In the genomic region with DNA sequence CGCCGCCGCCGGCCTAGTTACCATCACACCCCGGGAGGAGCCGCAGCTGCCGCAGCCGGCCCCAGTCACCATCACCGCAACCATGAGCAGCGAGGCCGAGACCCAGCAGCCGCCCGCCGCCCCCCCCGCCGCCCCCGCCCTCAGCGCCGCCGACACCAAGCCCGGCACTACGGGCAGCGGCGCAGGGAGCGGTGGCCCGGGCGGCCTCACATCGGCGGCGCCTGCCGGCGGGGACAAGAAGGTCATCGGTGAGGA, we compare ENCODE assay signal across 12 cellular contexts. TPM values are rescaled to one million over a fixed set of nuclear protein-coding genes. Genes with fewer than 3 reads are reported as not detected.
DNase-seq lines count a peak whose midpoint lies in the region; ATAC-seq, FAIRE-seq and TF ChIP-seq lines count a peak whose summit lies in the region.
"Not testable (repeated sequence)": the region's sequence is repeated elsewhere in the genome, so short reads cannot be mapped to it uniquely, and the experiment has no call there.
"Had no signal": no experiment of that assay in that cellular context is flagged by ENCODE, and none has a peak within 500 bp of the region (broad histone marks: within the 10 kb centered on the region; RNA-seq: fewer than 3 reads in every experiment).

No MANE protein-coding gene starts in this region.

- TF ChIP-seq POLR2A in A549 (IDR thresholded peaks at IDR 0.05; ENCODE audit: low read length) = not testable (repeated sequence)

- no CpG with 5 or more reads among the region's 33 CpGs for WGBS in A549 (ENCODE audit: missing lambda C conversion rate)
- 0% methylated on average over 1 to 33 of the region's 33 CpGs for WGBS in psoas muscle, 3 donors

- H3K9me3 ChIP-seq in A549; OCI-LY1 (ENCODE audit: low read length); left lung; psoas muscle: not testable (repeated sequence)

- H3K27ac ChIP-seq in A549 (peak overlapping the region; percentile 92 to 98), left lung (peak overlapping the region; percentile 94 to 95), psoas muscle (peak overlapping the region; percentile 92)
- H3K27ac ChIP-seq in OCI-LY1 (ENCODE audit: low read depth, low read length, poor library complexity, severe bottlenecking) = not testable (repeated sequence)

- H3K79me2 ChIP-seq in OCI-LY1 (ENCODE audit: insufficient read depth, low read length) = peaks cover 45% of the 10 kb centered on the region

- H4K20me1 ChIP-seq in OCI-LY1 (ENCODE audit: insufficient read depth, low read length) = not testable (repeated sequence)

- CTCF ChIA-PET in A549 (lab: Yijun Ruan, JAX) = interaction anchor here (0.7 to 1.7 kb wide), 2 partner anchors 9 to 37 kb away, joined by 3 to 4 read pairs; no protein-coding TSS in a partner anchor
- CTCF ChIA-PET in activated naive CD4-positive, alpha-beta T cell treated with anti-CD3 and anti-CD28 coated beads for 36 hours (lab: Charles Lee) = not testable (repeated sequence)

- not testable (repeated sequence) for H3F3A ChIP-seq in OCI-LY1 (ENCODE audit: insufficient read depth, low read length)

- H3K9me3 Mint-ChIP-seq in activated naive CD4-positive, alpha-beta T cell treated with anti-CD3 and anti-CD28 coated beads for 36 hours = not testable (repeated sequence)

- peak overlapping the region; percentile 89; the same call in 2 of the 3 replicates for H3K4me2 ChIP-seq in A549
- not testable (repeated sequence) for H3K4me2 ChIP-seq in OCI-LY1 (ENCODE audit: low read length)

- H3K36me3 Mint-ChIP-seq in activated naive CD4-positive, alpha-beta T cell treated with anti-CD3 and anti-CD28 coated beads for 36 hours (ENCODE audit: low read depth) = peaks cover 37% of the 10 kb centered on the region

- H2AFZ ChIP-seq in OCI-LY1 (ENCODE audit: low read length) = not testable (repeated sequence)

- peak overlapping the region; percentile 97 for H3K27ac Mint-ChIP-seq in activated naive CD4-positive, alpha-beta T cell treated with anti-CD3 and anti-CD28 coated beads for 36 hours

- H3K36me3 ChIP-seq in OCI-LY1 (ENCODE audit: insufficient read depth, low read length) = peaks cover 45% of the 10 kb centered on the region
- not testable (repeated sequence) for H3K36me3 ChIP-seq in left lung; psoas muscle (ENCODE audit: insufficient read depth in 1 of 2, low read depth in 1 of 2)

- H3K27me3 ChIP-seq in OCI-LY1 (ENCODE audit: insufficient read depth, low read length); left lung; psoas muscle (ENCODE audit: insufficient read depth in 3 of 3, low read length in 2 of 3): not testable (repeated sequence)

- TF ChIP-seq CTCF in A549 (IDR thresholded peaks at IDR 0.05); OCI-LY1 (IDR thresholded peaks at IDR 0.05; ENCODE audit: low read length); epithelial cell of esophagus (IDR thresholded peaks at IDR 0.05; ENCODE audit: insufficient read depth, low read depth, low read length, missing control alignments); left lung (IDR thresholded peaks at IDR 0.05); psoas muscle (IDR thresholded peaks at IDR 0.05): not testable (repeated sequence)

- FAIRE-seq in A549 (lab: Jason Lieb, UNC) = not testable (repeated sequence)

- ATAC-seq in A549 (peak; percentile 26 to 41; a peak in 4 of 6 replicates), GM19328 (IDR thresholded peaks at IDR 0.05; ENCODE audit: unreplicated experiment) (peak; percentile 16), HG02852 (IDR thresholded peaks at IDR 0.05; ENCODE audit: unreplicated experiment) (peak; percentile 26), left lung (peak; percentile 14), psoas muscle (peak in 3 of 4 donors; percentile 23 to 44 (median 32))

- H3K4me3 ChIP-seq in A549 = peak overlapping the region; percentile 94
- peak overlapping the region; percentile 81 for H3K4me3 ChIP-seq in OCI-LY1 (ENCODE audit: low read depth, low read length, poor library complexity, severe bottlenecking)
- peak overlapping the region; percentile 91 for H3K4me3 ChIP-seq in epithelial cell of esophagus (ENCODE audit: low read length)
- H3K4me3 ChIP-seq in left lung = peak overlapping the region; percentile 71 to 78
- peak overlapping the region; percentile 81 for H3K4me3 ChIP-seq in psoas muscle

- not testable (repeated sequence) for H3K9me2 ChIP-seq in OCI-LY1 (ENCODE audit: low read depth, low read length)

- intact Hi-C loops in activated naive CD4-positive, alpha-beta T cell treated with anti-CD3 and anti-CD28 coated beads for 36 hours (cut with micrococcal nuclease) = loop anchor here (1.0 to 10.0 kb wide), 9 partner anchors 24 to 400 kb away; a partner anchor contains a TSS
- intact Hi-C loops in left lung (cut with DNase I) = not testable (repeated sequence)
- intact Hi-C loops in psoas muscle (cut with DNase I) = loop anchor here in 1 of 2 donors (1.0 kb wide), 1 partner anchor 24 kb away; a partner anchor contains a TSS

- DNase-seq in A549 (ENCODE audit: low read depth in 1 of 2, low spot score in 1 of 2); activated naive CD4-positive, alpha-beta T cell treated with anti-CD3 and anti-CD28 coated beads for 36 hours; epithelial cell of esophagus (ENCODE audit: low read depth); left lung: not testable (repeated sequence)
- peak in 1 of 2 donors; percentile 49 for DNase-seq in psoas muscle

- H3K4me3 Mint-ChIP-seq in activated naive CD4-positive, alpha-beta T cell treated with anti-CD3 and anti-CD28 coated beads for 36 hours = peak overlapping the region; percentile 94

- not testable (repeated sequence) for TF ChIP-seq RAD21 in A549 (conservative IDR thresholded peaks at IDR 0.05 in 1 of 2, IDR thresholded peaks at IDR 0.05 in 1 of 2)

- not testable (repeated sequence) for H3K27me3 Mint-ChIP-seq in activated naive CD4-positive, alpha-beta T cell treated with anti-CD3 and anti-CD28 coated beads for 36 hours (ENCODE audit: low read depth)

- POLR2A ChIA-PET in A549 (lab: Yijun Ruan, JAX) = interaction anchor here (0.5 to 2.4 kb wide), 15 partner anchors 9 to 391 kb away, joined by 3 to 18 read pairs (median 4); a partner anchor contains a TSS

- H3K4me1 ChIP-seq in A549 = peaks cover 35% of the 10 kb centered on the region
- peaks cover 58% of the 10 kb centered on the region for H3K4me1 ChIP-seq in OCI-LY1 (ENCODE audit: insufficient read depth, low read length, severe bottlenecking)
- H3K4me1 ChIP-seq in left lung = peaks cover 44 to 53% of the 10 kb centered on the region in 2 donors
- H3K4me1 ChIP-seq in psoas muscle = peaks cover 59% of the 10 kb centered on the region

- H3K9ac ChIP-seq in OCI-LY1 (ENCODE audit: low read length) = peak overlapping the region; percentile 53; the same call in 1 of the 2 replicates

- TF ChIP-seq EP300 in A549 (IDR thresholded peaks at IDR 0.05) = not testable (repeated sequence)

- H3K4me1 Mint-ChIP-seq in activated naive CD4-positive, alpha-beta T cell treated with anti-CD3 and anti-CD28 coated beads for 36 hours (ENCODE audit: low read depth) = peaks cover 46% of the 10 kb centered on the region

TF ChIP-seq in A549, 52 proteins besides CTCF, POLR2A, EP300 and RAD21:
- TF ChIP-seq JUN (IDR thresholded peaks at IDR 0.05) = peak in 1 of 2 experiments; percentile 15; a peak in 1 of 5 replicates

RNA-seq across cellular contexts. Expression of a gene that starts 0.2 kb away (rescaled TPM):
- polyA plus RNA-seq in A549 (2011; rRNA removed) (345 and 488 TPM in 2 replicates), A549 (2017; fragmentation: RNase III; extraction: RNeasy Plus Mini Kit Qiagen cat#74134 plus additional on column Dnase treatment) (715 to 747 TPM (median 742 TPM) in 3 replicates), psoas muscle (1,000 to 10,000 TPM; 1,131 to 1,545 (median 1,272) TPM)
- 509 and 679 TPM in 2 replicates for polyA plus RNA-seq in A549 (2012; cell fraction: cytosol; rRNA removed)
- polyA plus RNA-seq in A549 (2012; cell fraction: nucleus; rRNA removed) = 213 and 229 TPM in 2 replicates
- 190 and 208 TPM in 2 replicates for polyA minus RNA-seq in A549 (2011; rRNA and poly(A)+ RNA removed)
- 1,000 to 10,000 TPM; 1,773 to 1,887 TPM for total RNA-seq in activated naive CD4-positive, alpha-beta T cell treated with anti-CD3 and anti-CD28 coated beads for 36 hours
- total RNA-seq in left lung (100 to 1,000 TPM; 552 to 685 TPM), psoas muscle (1,000 to 10,000 TPM in 1 of 4 donors, 100 to 1,000 TPM in 3; 878 to 1,236 (median 911) TPM)

RNA-seq across cellular contexts. Expression of a gene that starts 24.2 kb away (rescaled TPM):
- polyA plus RNA-seq in A549 (2011; rRNA removed) (50.3 and 68.9 TPM in 2 replicates), A549 (2017; fragmentation: RNase III; extraction: RNeasy Plus Mini Kit Qiagen cat#74134 plus additional on column Dnase treatment) (55.8 to 68.0 TPM (median 59.0 TPM) in 3 replicates), psoas muscle (10 to 100 TPM; 12.1 to 22.9 (median 15.1) TPM)
- polyA plus RNA-seq in A549 (2012; cell fraction: cytosol; rRNA removed) = 49.6 and 64.2 TPM in 2 replicates
- 17.6 and 41.8 TPM in 2 replicates for polyA plus RNA-seq in A549 (2012; cell fraction: nucleus; rRNA removed)
- 15.7 and 18.3 TPM in 2 replicates for polyA minus RNA-seq in A549 (2011; rRNA and poly(A)+ RNA removed)
- 100 to 1,000 TPM; 107 to 108 TPM for total RNA-seq in activated naive CD4-positive, alpha-beta T cell treated with anti-CD3 and anti-CD28 coated beads for 36 hours
- total RNA-seq in left lung (10 to 100 TPM; 26.6 to 30.5 TPM), psoas muscle (10 to 100 TPM in 3 of 4 donors, 1 to 10 TPM in 1; 9.9 to 14.4 (median 10.8) TPM)

RNA-seq across cellular contexts. Expression of a gene that starts 57.6 kb away (rescaled TPM):
- not detected in 2 replicates for polyA plus RNA-seq in A549 (2011; rRNA removed)
- polyA plus RNA-seq in A549 (2012; cell fraction: cytosol; rRNA removed) = not detected in 2 replicates
- polyA plus RNA-seq in A549 (2012; cell fraction: nucleus; rRNA removed) = 0.01 TPM in 1 of 2 replicates, not detected in the other
- polyA plus RNA-seq in A549 (2017; fragmentation: RNase III; extraction: RNeasy Plus Mini Kit Qiagen cat#74134 plus additional on column Dnase treatment) = 0.03 TPM in 1 of 3 replicates, not detected in the others
- polyA minus RNA-seq in A549 (2011; rRNA and poly(A)+ RNA removed) = not detected in 2 replicates
- not detected for total RNA-seq in activated naive CD4-positive, alpha-beta T cell treated with anti-CD3 and anti-CD28 coated beads for 36 hours
- total RNA-seq in left lung = not detected
- total RNA-seq in psoas muscle = not detected
- under 1 TPM; 0.03 to 0.34 (median 0.14) TPM for polyA plus RNA-seq in psoas muscle
- total RNA-seq: A172, dermis blood vessel endothelial cell, LHCN-M2, SK-MEL-5 had no signal
